Comparison of ENCODE assay signal across 11 cellular contexts in genomic region chr16:29667320-29667605, GRCh38. TPM values are rescaled to one million over a fixed set of nuclear protein-coding genes. Genes with fewer than 3 reads are reported as not detected.
DNase-seq lines count a peak whose midpoint lies in the region; ATAC-seq and TF ChIP-seq lines count a peak whose summit lies in the region.
"Not testable (repeated sequence)": the region's sequence is repeated elsewhere in the genome, so short reads cannot be mapped to it uniquely, and the experiment has no call there.
"Had no signal": no experiment of that assay in that cellular context is flagged by ENCODE, and none has a peak within 500 bp of the region (broad histone marks: within the 10 kb centered on the region; RNA-seq: fewer than 3 reads in every experiment).

No MANE protein-coding gene starts in this region.

- not testable (repeated sequence) for TF ChIP-seq CTCF in CD14-positive monocyte (IDR thresholded peaks at IDR 0.05); HL-60 (IDR thresholded peaks at IDR 0.05; ENCODE audit: insufficient read depth, low read length); OCI-LY3 (IDR thresholded peaks at IDR 0.05; ENCODE audit: low read depth, low read length); hepatocyte (IDR thresholded peaks at IDR 0.05; ENCODE audit: poor library complexity)

- H3K36me3 Mint-ChIP-seq in CD14-positive monocyte = peaks cover 16 to 29% of the 10 kb centered on the region in 2 donors
- H3K36me3 Mint-ChIP-seq in activated CD4-positive, alpha-beta memory T cell treated with anti-CD3 and anti-CD28 coated beads, Interleukin-2, amount 10 ng/mL, durations not matched to agents 7 days and 5 days (ENCODE audit: low read depth) = peaks cover 73% of the 10 kb centered on the region
- peaks cover 56% of the 10 kb centered on the region for H3K36me3 Mint-ChIP-seq in activated naive CD8-positive, alpha-beta T cell treated with anti-CD3 and anti-CD28 coated beads, Interleukin-2, amount 10 ng/mL, durations not matched to agents 7 days and 5 days
- not testable (repeated sequence) for H3K36me3 Mint-ChIP-seq in natural killer cell treated with Interleukin-12 subunit alpha and Interleukin-12 subunit beta and Interleukin-15 and Interleukin-18, amount 100 ng/mL, for 72 hours
- H3K36me3 Mint-ChIP-seq in stimulated activated naive B cell treated with anti-CD40 and anti-IgM and Interleukin-4, amounts not matched to agents 10 μg/mL and 1 μg/mL and 100 μg/mL, for 72 hours = peaks cover 23 to 35% of the 10 kb centered on the region in 2 donors

- not testable (repeated sequence) for H3K36me3 ChIP-seq in OCI-LY3 (replicated peaks; ENCODE audit: low read depth, low read length); hepatocyte (replicated peaks; ENCODE audit: insufficient read depth, low read depth)

- 95% methylated on average over 6 of the region's 6 CpGs for WGBS in hepatocyte (ENCODE audit: low lambda C conversion rate, missing lambda C conversion rate)

- DNase-seq in CD14-positive monocyte (ENCODE audit: low spot score); activated CD4-positive, alpha-beta memory T cell treated with anti-CD3 and anti-CD28 coated beads, Interleukin-2, amount 10 ng/mL, durations not matched to agents 7 days and 5 days; activated naive CD8-positive, alpha-beta T cell treated with anti-CD3 and anti-CD28 coated beads, Interleukin-2, amount 10 ng/mL, durations not matched to agents 7 days and 5 days; hepatocyte (ENCODE audit: low spot score); natural killer cell treated with Interleukin-12 subunit alpha and Interleukin-12 subunit beta and Interleukin-15 and Interleukin-18, amount 100 ng/mL, for 72 hours (ENCODE audit: low spot score); stimulated activated naive B cell treated with anti-CD40 and anti-IgM and Interleukin-4, amounts not matched to agents 10 μg/mL and 1 μg/mL and 100 μg/mL, for 72 hours: not testable (repeated sequence)
- DNase-seq in HL-60 (ENCODE audit: low read depth in 1 of 2, low spot score in 1 of 2) = peak in 1 of 2 experiments; percentile 56

- not testable (repeated sequence) for H3K27me3 ChIP-seq in HL-60 (ENCODE audit: insufficient read depth, poor library complexity, severe bottlenecking); OCI-LY3 (ENCODE audit: low read depth, low read length); hepatocyte

- 0 out of 2 replicates have a peak overlapping the region, but pooled peaks have one; percentile 51 for H2AFZ ChIP-seq in OCI-LY3 (ENCODE audit: low read depth, low read length)
- H2AFZ ChIP-seq in hepatocyte = not testable (repeated sequence)

- H3K4me3 ChIP-seq in HL-60 (replicated peaks; ENCODE audit: insufficient read depth, low read length) (peak overlapping the region; percentile 52), OCI-LY3 (ENCODE audit: low read length) (peak overlapping the region; percentile 66)
- H3K4me3 ChIP-seq in hepatocyte = not testable (repeated sequence)

- H3K4me1 ChIP-seq in OCI-LY3 (ENCODE audit: low read length) (peaks cover 31% of the 10 kb centered on the region), hepatocyte (ENCODE audit: insufficient read depth) (peaks cover 12% of the 10 kb centered on the region)

- H3K27ac Mint-ChIP-seq in CD14-positive monocyte = peak overlapping the region; percentile 87 to 98 (median 92)
- not testable (repeated sequence) for H3K27ac Mint-ChIP-seq in activated CD4-positive, alpha-beta memory T cell treated with anti-CD3 and anti-CD28 coated beads, Interleukin-2, amount 10 ng/mL, durations not matched to agents 7 days and 5 days; stimulated activated naive B cell treated with anti-CD40 and anti-IgM and Interleukin-4, amounts not matched to agents 10 μg/mL and 1 μg/mL and 100 μg/mL, for 72 hours
- H3K27ac Mint-ChIP-seq in activated naive CD8-positive, alpha-beta T cell treated with anti-CD3 and anti-CD28 coated beads, Interleukin-2, amount 10 ng/mL, durations not matched to agents 7 days and 5 days = peak overlapping the region; percentile 98
- H3K27ac Mint-ChIP-seq in natural killer cell treated with Interleukin-12 subunit alpha and Interleukin-12 subunit beta and Interleukin-15 and Interleukin-18, amount 100 ng/mL, for 72 hours = peak overlapping the region; percentile 96 to 97

- H3K4me3 Mint-ChIP-seq in CD14-positive monocyte = peak overlapping the region; percentile 93 to 96
- H3K4me3 Mint-ChIP-seq in activated CD4-positive, alpha-beta memory T cell treated with anti-CD3 and anti-CD28 coated beads, Interleukin-2, amount 10 ng/mL, durations not matched to agents 7 days and 5 days = peak overlapping the region; percentile 95
- peak overlapping the region; percentile 99 for H3K4me3 Mint-ChIP-seq in activated naive CD8-positive, alpha-beta T cell treated with anti-CD3 and anti-CD28 coated beads, Interleukin-2, amount 10 ng/mL, durations not matched to agents 7 days and 5 days
- peak overlapping the region; percentile 97 for H3K4me3 Mint-ChIP-seq in natural killer cell treated with Interleukin-12 subunit alpha and Interleukin-12 subunit beta and Interleukin-15 and Interleukin-18, amount 100 ng/mL, for 72 hours
- H3K4me3 Mint-ChIP-seq in stimulated activated naive B cell treated with anti-CD40 and anti-IgM and Interleukin-4, amounts not matched to agents 10 μg/mL and 1 μg/mL and 100 μg/mL, for 72 hours = peak overlapping the region; percentile 87 to 97

- not testable (repeated sequence) for H3K27me3 Mint-ChIP-seq in CD14-positive monocyte (ENCODE audit: low read depth in 3 of 3); activated CD4-positive, alpha-beta memory T cell treated with anti-CD3 and anti-CD28 coated beads, Interleukin-2, amount 10 ng/mL, durations not matched to agents 7 days and 5 days; activated naive CD8-positive, alpha-beta T cell treated with anti-CD3 and anti-CD28 coated beads, Interleukin-2, amount 10 ng/mL, durations not matched to agents 7 days and 5 days; natural killer cell treated with Interleukin-12 subunit alpha and Interleukin-12 subunit beta and Interleukin-15 and Interleukin-18, amount 100 ng/mL, for 72 hours; stimulated activated naive B cell treated with anti-CD40 and anti-IgM and Interleukin-4, amounts not matched to agents 10 μg/mL and 1 μg/mL and 100 μg/mL, for 72 hours

- H3K9me3 ChIP-seq in OCI-LY3 (ENCODE audit: insufficient read depth, low read length); hepatocyte (ENCODE audit: low read depth): not testable (repeated sequence)

- intact Hi-C loops in CD14-positive monocyte (cut with micrococcal nuclease) = loop anchor here (2.0 to 10.0 kb wide), 3 partner anchors 62 to 78 kb away; partner anchors contain the start of gene C16orf54 (in 1 of the 2)

- not testable (repeated sequence) for ATAC-seq in activated naive CD8-positive, alpha-beta T cell treated with anti-CD3 and anti-CD28 coated beads, Interleukin-2, amount 10 ng/mL, durations not matched to agents 7 days and 5 days (ENCODE audit: low read depth); natural killer cell treated with Interleukin-12 subunit alpha and Interleukin-12 subunit beta and Interleukin-15 and Interleukin-18, amount 100 ng/mL, for 72 hours; stimulated activated naive B cell treated with anti-CD40 and anti-IgM and Interleukin-4, amounts not matched to agents 10 μg/mL and 1 μg/mL and 100 μg/mL, for 72 hours (replicated peaks)

- POLR2A ChIA-PET in activated CD4-positive, alpha-beta memory T cell treated with anti-CD3 and anti-CD28 coated beads, Interleukin-2, amount 10 ng/mL, durations not matched to agents 7 days and 5 days (lab: Charles Lee) = interaction anchor here (1.0 to 7.0 kb wide), 4 partner anchors 7 to 33 kb away, joined by 3 to 37 read pairs (median 7); no protein-coding TSS in a partner anchor
- POLR2A ChIA-PET in activated naive CD8-positive, alpha-beta T cell treated with anti-CD3 and anti-CD28 coated beads, Interleukin-2, amount 10 ng/mL, durations not matched to agents 7 days and 5 days (lab: Charles Lee) = interaction anchor here (0.6 to 5.1 kb wide), 7 partner anchors 8 to 1028 kb away, joined by 3 to 32 read pairs (median 4); partner anchors contain the start of genes QPRT and TMEM219

- CTCF ChIA-PET in activated CD4-positive, alpha-beta memory T cell treated with anti-CD3 and anti-CD28 coated beads, Interleukin-2, amount 10 ng/mL, durations not matched to agents 7 days and 5 days (lab: Charles Lee) = interaction anchor here (1.3 kb wide), 1 partner anchor 148 kb away, joined by 3 read pairs; the partner anchor contains the start of gene PAGR1

- H3K9me3 Mint-ChIP-seq in CD14-positive monocyte; activated CD4-positive, alpha-beta memory T cell treated with anti-CD3 and anti-CD28 coated beads, Interleukin-2, amount 10 ng/mL, durations not matched to agents 7 days and 5 days; activated naive CD8-positive, alpha-beta T cell treated with anti-CD3 and anti-CD28 coated beads, Interleukin-2, amount 10 ng/mL, durations not matched to agents 7 days and 5 days; natural killer cell treated with Interleukin-12 subunit alpha and Interleukin-12 subunit beta and Interleukin-15 and Interleukin-18, amount 100 ng/mL, for 72 hours; stimulated activated naive B cell treated with anti-CD40 and anti-IgM and Interleukin-4, amounts not matched to agents 10 μg/mL and 1 μg/mL and 100 μg/mL, for 72 hours: not testable (repeated sequence)

- H3K9ac ChIP-seq in OCI-LY3 (ENCODE audit: low read length) = peak overlapping the region; percentile 74

- not testable (repeated sequence) for H3K9me2 ChIP-seq in hepatocyte (replicated peaks; ENCODE audit: insufficient read depth)

- peaks cover 62% of the 10 kb centered on the region for H3K4me1 Mint-ChIP-seq in CD14-positive monocyte
- H3K4me1 Mint-ChIP-seq in activated CD4-positive, alpha-beta memory T cell treated with anti-CD3 and anti-CD28 coated beads, Interleukin-2, amount 10 ng/mL, durations not matched to agents 7 days and 5 days = peaks cover 50% of the 10 kb centered on the region
- H3K4me1 Mint-ChIP-seq in activated naive CD8-positive, alpha-beta T cell treated with anti-CD3 and anti-CD28 coated beads, Interleukin-2, amount 10 ng/mL, durations not matched to agents 7 days and 5 days = peaks cover 41% of the 10 kb centered on the region
- peaks cover 50 to 54% of the 10 kb centered on the region in 2 donors for H3K4me1 Mint-ChIP-seq in natural killer cell treated with Interleukin-12 subunit alpha and Interleukin-12 subunit beta and Interleukin-15 and Interleukin-18, amount 100 ng/mL, for 72 hours (ENCODE audit: low read depth in 2 of 2)
- H3K4me1 Mint-ChIP-seq in stimulated activated naive B cell treated with anti-CD40 and anti-IgM and Interleukin-4, amounts not matched to agents 10 μg/mL and 1 μg/mL and 100 μg/mL, for 72 hours = peaks cover 39 to 64% of the 10 kb centered on the region in 2 donors

- H3K79me2 ChIP-seq in OCI-LY3 (ENCODE audit: low read length); hepatocyte: not testable (repeated sequence)

- H3K27ac ChIP-seq in HL-60 (replicated peaks) (peak overlapping the region; percentile 98), OCI-LY3 (ENCODE audit: low read length) (peak overlapping the region; percentile 77), hepatocyte (peak overlapping the region; percentile 76)

- H4K20me1 ChIP-seq in OCI-LY3 (ENCODE audit: insufficient read depth, low read length); hepatocyte (ENCODE audit: insufficient read depth, poor library complexity, severe bottlenecking): not testable (repeated sequence)

- H3K4me2 ChIP-seq in OCI-LY3 (ENCODE audit: low read length) = peak overlapping the region; percentile 88
- peak overlapping the region; percentile 75 for H3K4me2 ChIP-seq in hepatocyte

RNA-seq across cellular contexts. Expression of gene SPN, which starts 4.2 kb away (rescaled TPM):
- polyA plus RNA-seq in CD14-positive monocyte (10 to 100 TPM; 46.6 to 71.0 TPM), hepatocyte (0.05 and 0.57 TPM in 2 replicates)
- total RNA-seq in activated CD4-positive, alpha-beta memory T cell treated with anti-CD3 and anti-CD28 coated beads, Interleukin-2, amount 10 ng/mL, durations not matched to agents 7 days and 5 days = 100 to 1,000 TPM; 341 to 359 TPM
- total RNA-seq in activated naive CD8-positive, alpha-beta T cell treated with anti-CD3 and anti-CD28 coated beads, Interleukin-2, amount 10 ng/mL, durations not matched to agents 7 days and 5 days = 100 to 1,000 TPM; 255 to 263 TPM
- 0.03 and 0.08 TPM in 2 replicates for total RNA-seq in hepatocyte
- 100 to 1,000 TPM; 111 to 132 TPM for total RNA-seq in natural killer cell treated with Interleukin-12 subunit alpha and Interleukin-12 subunit beta and Interleukin-15 and Interleukin-18, amount 100 ng/mL, for 72 hours
- total RNA-seq: mammary epithelial cell, NCI-H460, RPMI7951 had no signal
- polyA plus RNA-seq: mammary epithelial cell had no signal

RNA-seq across cellular contexts. Expression of gene QPRT, which starts 11.7 kb away (rescaled TPM):
- polyA plus RNA-seq in CD14-positive monocyte (1 to 10 TPM; 2.1 to 3.9 TPM), hepatocyte (340 and 371 TPM in 2 replicates)
- total RNA-seq in activated CD4-positive, alpha-beta memory T cell treated with anti-CD3 and anti-CD28 coated beads, Interleukin-2, amount 10 ng/mL, durations not matched to agents 7 days and 5 days = 1 to 10 TPM; 8.3 to 9.3 TPM
- total RNA-seq in activated naive CD8-positive, alpha-beta T cell treated with anti-CD3 and anti-CD28 coated beads, Interleukin-2, amount 10 ng/mL, durations not matched to agents 7 days and 5 days = 10 to 100 TPM in 1 of 2 experiments, 1 to 10 TPM in 1; 7.4 to 10.0 TPM
- 217 and 222 TPM in 2 replicates for total RNA-seq in hepatocyte
- total RNA-seq in natural killer cell treated with Interleukin-12 subunit alpha and Interleukin-12 subunit beta and Interleukin-15 and Interleukin-18, amount 100 ng/mL, for 72 hours = 1 to 10 TPM; 3.3 to 5.6 TPM

Comparison
In these comparisons a context has a peak if more than half of its experiments do, and no peak if none do; other contexts are left out.
1. RNA of gene SPN, which starts 4.2 kb away (total RNA-seq): 341 to 359 TPM in activated CD4-positive, alpha-beta memory T cell treated with anti-CD3 and anti-CD28 coated beads, Interleukin-2, amount 10 ng/mL, durations not matched to agents 7 days and 5 days, 255 to 263 TPM in activated naive CD8-positive, alpha-beta T cell treated with anti-CD3 and anti-CD28 coated beads, Interleukin-2, amount 10 ng/mL, durations not matched to agents 7 days and 5 days and 111 to 132 TPM in natural killer cell treated with Interleukin-12 subunit alpha and Interleukin-12 subunit beta and Interleukin-15 and Interleukin-18, amount 100 ng/mL, for 72 hours; 0.03 to 0.08 TPM in hepatocyte; every median in the first group is over 100 times any median in the second.
2. RNA of gene QPRT, which starts 11.7 kb away (total RNA-seq): 217 to 222 TPM in hepatocyte; 7.4 to 10.0 TPM in activated naive CD8-positive, alpha-beta T cell treated with anti-CD3 and anti-CD28 coated beads, Interleukin-2, amount 10 ng/mL, durations not matched to agents 7 days and 5 days, 8.3 to 9.3 TPM in activated CD4-positive, alpha-beta memory T cell treated with anti-CD3 and anti-CD28 coated beads, Interleukin-2, amount 10 ng/mL, durations not matched to agents 7 days and 5 days and 3.3 to 5.6 TPM in natural killer cell treated with Interleukin-12 subunit alpha and Interleukin-12 subunit beta and Interleukin-15 and Interleukin-18, amount 100 ng/mL, for 72 hours; every median in the first group is over 10 times any median in the second.
3. Peak in every context shown above with its lines, with median percentiles within 50 percentile points of each other: H3K4me3 Mint-ChIP-seq and H3K27ac ChIP-seq.